12 cellular contexts compared by ENCODE assay signal in genomic region chr1:47578026-47578861, GRCh38.
DNase-seq lines count a peak whose midpoint lies in the region; TF ChIP-seq lines count a peak whose summit lies in the region.
"Had no signal": no experiment of that assay in that cellular context is flagged by ENCODE, and none has a peak within 500 bp of the region (broad histone marks: within the 10 kb centered on the region; RNA-seq: fewer than 3 reads in every experiment).

No MANE protein-coding gene starts in this region.

- no peak for TF ChIP-seq POLR2A in breast epithelium (IDR thresholded peaks at IDR 0.05)
- no peak for TF ChIP-seq POLR2A in vagina (IDR thresholded peaks at IDR 0.05)

- H3K4me3 ChIP-seq in breast epithelium, result peak overlapping the region in 1 of 3 donors; percentile 44
- peak overlapping the region in 1 of 2 donors; percentile 24 for H3K4me3 ChIP-seq in vagina
- H3K4me3 ChIP-seq: HAP-1 had no signal

- POLR2A ChIA-PET in MCF 10A (lab: Yijun Ruan, JAX), result no interaction called here

- no TSS peak for BruUV-seq in MCF 10A (replicated peaks; lab: Mats Ljungman, UMichigan)

- no peaks in the 10 kb centered on the region for H3K27me3 Mint-ChIP-seq in MCF 10A (ENCODE audit: insufficient read depth, unreplicated experiment)
- H3K27me3 Mint-ChIP-seq in nephron (ENCODE audit: low read depth), result peaks cover 47% of the 10 kb centered on the region
- H3K27me3 Mint-ChIP-seq in activated T-helper 1 cell treated with anti-CD3 and anti-CD28 coated beads, Interleukin-12 subunit alpha, Interleukin-12 subunit beta, Interleukin-2, Interleukin-4 antibody, amounts not matched to agents 30 ng/mL and 10 ng/mL and 1 ng/mL, durations not matched to agents 14 hours and 24 hours and 36 hours (ENCODE audit: insufficient read depth), result peaks cover 8% of the 10 kb centered on the region

- TF ChIP-seq CTCF in breast epithelium (IDR thresholded peaks at IDR 0.05) (no peak), MCF 10A (IDR thresholded peaks at IDR 0.05; ENCODE audit: unreplicated experiment) (no peak), nephron (IDR thresholded peaks at IDR 0.05; ENCODE audit: unreplicated experiment in 3 of 3) (no peak), vagina (IDR thresholded peaks at IDR 0.05) (no peak)

- H3K27ac ChIP-seq in breast epithelium, result peak overlapping the region; percentile 60 to 83
- peak overlapping the region; percentile 0 for H3K27ac ChIP-seq in vagina
- H3K27ac ChIP-seq: brain microvascular endothelial cell had no signal

- intact Hi-C loops in breast epithelium (cut with DNase I; ENCODE audit: low total_unique reads) (no loop called here), MCF 10A (cut with micrococcal nuclease) (no loop called here), vagina (cut with DNase I) (no loop called here)
- intact Hi-C loops in activated T-helper 1 cell treated with anti-CD3 and anti-CD28 coated beads, Interleukin-12 subunit alpha, Interleukin-12 subunit beta, Interleukin-2, Interleukin-4 antibody, amounts not matched to agents 30 ng/mL and 10 ng/mL and 1 ng/mL, durations not matched to agents 14 hours and 24 hours and 36 hours (cut with micrococcal nuclease), result no loop called here

- H3K36me3 Mint-ChIP-seq in MCF 10A (ENCODE audit: insufficient read depth, unreplicated experiment) (no peaks in the 10 kb centered on the region), nephron (ENCODE audit: low read depth) (no peaks in the 10 kb centered on the region)
- H3K36me3 Mint-ChIP-seq in activated T-helper 1 cell treated with anti-CD3 and anti-CD28 coated beads, Interleukin-12 subunit alpha, Interleukin-12 subunit beta, Interleukin-2, Interleukin-4 antibody, amounts not matched to agents 30 ng/mL and 10 ng/mL and 1 ng/mL, durations not matched to agents 14 hours and 24 hours and 36 hours (ENCODE audit: low read depth), result no peaks in the 10 kb centered on the region

- peaks cover 16% of the 10 kb centered on the region for H3K4me1 Mint-ChIP-seq in MCF 10A (ENCODE audit: insufficient read depth, unreplicated experiment)
- peaks cover 61% of the 10 kb centered on the region for H3K4me1 Mint-ChIP-seq in nephron
- no peaks in the 10 kb centered on the region for H3K4me1 Mint-ChIP-seq in activated T-helper 1 cell treated with anti-CD3 and anti-CD28 coated beads, Interleukin-12 subunit alpha, Interleukin-12 subunit beta, Interleukin-2, Interleukin-4 antibody, amounts not matched to agents 30 ng/mL and 10 ng/mL and 1 ng/mL, durations not matched to agents 14 hours and 24 hours and 36 hours (ENCODE audit: low read depth)

- H3K27me3 ChIP-seq in breast epithelium (peaks cover 0 to 4% of the 10 kb centered on the region in 2 donors), vagina (no peaks in the 10 kb centered on the region)
- H3K27me3 ChIP-seq: brain microvascular endothelial cell had no signal

- peak; percentile 26 to 48 for DNase-seq in breast epithelium (ENCODE audit: low spot score in 2 of 2)
- DNase-seq in MCF 10A (ENCODE audit: unreplicated experiment), result no peak
- peak; percentile 69 for DNase-seq in globus pallidus (ENCODE audit: low spot score)
- DNase-seq in vagina (ENCODE audit: extremely low spot score in 2 of 2), result no peak
- DNase-seq in NCI-H524 treated with DMSO at 0.1 percent for 48 hours (lab: John Stamatoyannopoulos, UW), result no peak
- DNase-seq in activated T-helper 1 cell treated with anti-CD3 and anti-CD28 coated beads, Interleukin-12 subunit alpha, Interleukin-12 subunit beta, Interleukin-2, Interleukin-4 antibody, amounts not matched to agents 30 ng/mL and 10 ng/mL and 1 ng/mL, durations not matched to agents 14 hours and 24 hours and 36 hours (ENCODE audit: low spot score), result no peak
- DNase-seq in activated CD8-positive, alpha-beta memory T cell treated with anti-CD3 and anti-CD28 coated beads for 24 hours, result no peak
- DNase-seq: ACHN; brain microvascular endothelial cell; stimulated activated naive CD8-positive, alpha-beta T cell treated with anti-CD3 and anti-CD28 coated beads, Interleukin-15, amount 100 ng/mL, for 72 hours had no signal

- CTCF ChIA-PET in MCF 10A (lab: Yijun Ruan, JAX), result interaction anchor here (1.1 to 2.3 kb wide), 3 partner anchors 9 to 21 kb away, joined by 3 to 20 read pairs (median 6); no protein-coding TSS in a partner anchor

- H3K36me3 ChIP-seq in breast epithelium, result no peaks in the 10 kb centered on the region
- H3K36me3 ChIP-seq in vagina, result no peaks in the 10 kb centered on the region
- H3K36me3 ChIP-seq: brain microvascular endothelial cell, HAP-1 had no signal

- H3K27ac Mint-ChIP-seq in MCF 10A (ENCODE audit: low read depth, unreplicated experiment), result no peak overlapping the region
- peak overlapping the region; percentile 82 to 96 (median 91) for H3K27ac Mint-ChIP-seq in nephron
- H3K27ac Mint-ChIP-seq in activated T-helper 1 cell treated with anti-CD3 and anti-CD28 coated beads, Interleukin-12 subunit alpha, Interleukin-12 subunit beta, Interleukin-2, Interleukin-4 antibody, amounts not matched to agents 30 ng/mL and 10 ng/mL and 1 ng/mL, durations not matched to agents 14 hours and 24 hours and 36 hours, result no peak overlapping the region
- H3K27ac Mint-ChIP-seq: stimulated activated naive CD8-positive, alpha-beta T cell treated with anti-CD3 and anti-CD28 coated beads, Interleukin-15, amount 100 ng/mL, for 72 hours had no signal

- H3K9me3 ChIP-seq in breast epithelium, result no peaks in the 10 kb centered on the region
- no peaks in the 10 kb centered on the region for H3K9me3 ChIP-seq in vagina
- H3K9me3 ChIP-seq: HAP-1 had no signal

- H3K4me3 Mint-ChIP-seq in MCF 10A (ENCODE audit: unreplicated experiment), result no peak overlapping the region
- peak overlapping the region in 1 of 3 experiments; percentile 40 for H3K4me3 Mint-ChIP-seq in nephron
- no peak overlapping the region for H3K4me3 Mint-ChIP-seq in activated T-helper 1 cell treated with anti-CD3 and anti-CD28 coated beads, Interleukin-12 subunit alpha, Interleukin-12 subunit beta, Interleukin-2, Interleukin-4 antibody, amounts not matched to agents 30 ng/mL and 10 ng/mL and 1 ng/mL, durations not matched to agents 14 hours and 24 hours and 36 hours
- H3K4me3 Mint-ChIP-seq: stimulated activated naive CD8-positive, alpha-beta T cell treated with anti-CD3 and anti-CD28 coated beads, Interleukin-15, amount 100 ng/mL, for 72 hours had no signal

- H3K4me1 ChIP-seq in breast epithelium (peaks cover 0 to 4% of the 10 kb centered on the region in 2 donors), vagina (peaks cover 19% of the 10 kb centered on the region)
- H3K4me1 ChIP-seq: HAP-1 had no signal

- no peaks in the 10 kb centered on the region for H3K9me3 Mint-ChIP-seq in MCF 10A (ENCODE audit: unreplicated experiment)
- no peaks in the 10 kb centered on the region for H3K9me3 Mint-ChIP-seq in nephron
- H3K9me3 Mint-ChIP-seq in activated T-helper 1 cell treated with anti-CD3 and anti-CD28 coated beads, Interleukin-12 subunit alpha, Interleukin-12 subunit beta, Interleukin-2, Interleukin-4 antibody, amounts not matched to agents 30 ng/mL and 10 ng/mL and 1 ng/mL, durations not matched to agents 14 hours and 24 hours and 36 hours, result no peaks in the 10 kb centered on the region
- H3K9me3 Mint-ChIP-seq: stimulated activated naive CD8-positive, alpha-beta T cell treated with anti-CD3 and anti-CD28 coated beads, Interleukin-15, amount 100 ng/mL, for 72 hours had no signal

Comparison
In these comparisons a context has a peak if more than half of its experiments do, and no peak if none do; other contexts are left out.
1. DNase-seq: peak in breast epithelium (2 of 2) and globus pallidus (single experiment); none in MCF 10A (single experiment), vagina (0 of 2), NCI-H524 treated with DMSO at 0.1 percent for 48 hours (single experiment), activated T-helper 1 cell treated with anti-CD3 and anti-CD28 coated beads, Interleukin-12 subunit alpha, Interleukin-12 subunit beta, Interleukin-2, Interleukin-4 antibody, amounts not matched to agents 30 ng/mL and 10 ng/mL and 1 ng/mL, durations not matched to agents 14 hours and 24 hours and 36 hours (single experiment) and activated CD8-positive, alpha-beta memory T cell treated with anti-CD3 and anti-CD28 coated beads for 24 hours (single experiment).
2. H3K27ac Mint-ChIP-seq: peak in nephron (3 of 3); none in MCF 10A (single experiment) and activated T-helper 1 cell treated with anti-CD3 and anti-CD28 coated beads, Interleukin-12 subunit alpha, Interleukin-12 subunit beta, Interleukin-2, Interleukin-4 antibody, amounts not matched to agents 30 ng/mL and 10 ng/mL and 1 ng/mL, durations not matched to agents 14 hours and 24 hours and 36 hours (single experiment).